ENCODE assay signal across 29 cellular contexts in genomic region chr1:185980891-185981290, GRCh38.
"Had no signal": no experiment of that assay in that cellular context is flagged by ENCODE, and none has a peak within 500 bp of the region (broad histone marks: within the 10 kb centered on the region; RNA-seq: fewer than 3 reads in every experiment).

No MANE protein-coding gene starts in this region.

- ATAC-seq: activated CD8-positive, alpha-beta T cell treated with anti-CD3 and anti-CD28 coated beads for 36 hours had no signal

- H3K4me3 Mint-ChIP-seq: activated B cell treated with CpG ODN at 0.5 μM for 24 hours; activated CD4-positive, alpha-beta memory T cell treated with anti-CD3 and anti-CD28 coated beads for 36 hours; activated CD8-positive, alpha-beta T cell treated with anti-CD3 and anti-CD28 coated beads for 36 hours; activated naive CD4-positive, alpha-beta T cell treated with anti-CD3 and anti-CD28 coated beads, Interleukin-2, amount 10 ng/mL, durations not matched to agents 7 days and 5 days; activated naive CD4-positive, alpha-beta T cell treated with anti-CD3 and anti-CD28 coated beads, Interleukin-2, amount 50 U/mL, for 24 hours; activated naive CD8-positive, alpha-beta T cell; activated T-helper 1 cell treated with anti-CD3 and anti-CD28 coated beads, Interleukin-12 subunit alpha, Interleukin-12 subunit beta, Interleukin-2, Interleukin-4 antibody, amounts not matched to agents 30 ng/mL and 10 ng/mL and 1 ng/mL, durations not matched to agents 14 hours and 24 hours and 36 hours; brain; central memory CD8-positive, alpha-beta T cell; T-helper 1 cell treated with Interleukin-12 subunit alpha and Interleukin-12 subunit beta and Interleukin-4 antibody, amounts not matched to agents 30 μg/mL and 1 μg/mL, for 36 hours; T-helper 2 cell treated with Interferon-gamma antibody and Interleukin-4, amounts not matched to agents 5 μg/mL and 100 μg/mL, for 36 hours had no signal

- DNase-seq: activated B cell treated with CpG ODN at 0.5 μM for 24 hours; activated CD4-positive, alpha-beta memory T cell treated with anti-CD3 and anti-CD28 coated beads for 36 hours; activated CD4-positive, alpha-beta T cell treated with anti-CD3 and anti-CD28 coated beads for 48 hours; activated CD4-positive, CD25-positive, alpha-beta regulatory T cell treated with anti-CD3 and anti-CD28 coated beads, Interleukin-2, amount 50 U/mL, for 72 hours; activated CD8-positive, alpha-beta memory T cell treated with anti-CD3 and anti-CD28 coated beads, Interleukin-2, amount 50 U/mL, for 4 hours; activated CD8-positive, alpha-beta T cell treated with anti-CD3 and anti-CD28 coated beads for 36 hours; activated effector memory CD4-positive, alpha-beta T cell treated with Interleukin-2 at 50 U/mL for 16 hours; activated gamma-delta T cell; activated naive CD4-positive, alpha-beta T cell treated with anti-CD3 and anti-CD28 coated beads, Interleukin-2, amount 10 ng/mL, durations not matched to agents 7 days and 5 days; activated naive CD4-positive, alpha-beta T cell treated with Interleukin-2 at 50 U/mL for 16 hours; activated T-cell treated with anti-CD3 and anti-CD28 coated beads for 4 hours; activated T-cell treated with anti-CD3 and anti-CD28 coated beads, Interleukin-2, amount 50 U/mL, for 1 hour; activated T-cell treated with anti-CD3 and anti-CD28 coated beads, Interleukin-2, amount 50 U/mL, for 48 hours; amygdala; anterior cingulate cortex; caudate nucleus; cerebellar nuclear complex; SW 1271; T-helper 1 cell; T-helper 2 cell; T-helper 9 cell had no signal

- H3K27me3 Mint-ChIP-seq: activated B cell treated with CpG ODN at 0.5 μM for 24 hours; activated CD4-positive, alpha-beta memory T cell treated with anti-CD3 and anti-CD28 coated beads for 36 hours; activated naive CD4-positive, alpha-beta T cell treated with anti-CD3 and anti-CD28 coated beads, Interleukin-2, amount 10 ng/mL, durations not matched to agents 7 days and 5 days; brain; central memory CD8-positive, alpha-beta T cell had no signal

- H3K4me1 Mint-ChIP-seq: activated B cell treated with CpG ODN at 0.5 μM for 24 hours; activated naive CD4-positive, alpha-beta T cell treated with anti-CD3 and anti-CD28 coated beads, Interleukin-2, amount 10 ng/mL, durations not matched to agents 7 days and 5 days; activated naive CD4-positive, alpha-beta T cell treated with anti-CD3 and anti-CD28 coated beads, Interleukin-2, amount 50 U/mL, for 24 hours; central memory CD8-positive, alpha-beta T cell had no signal

- H3K36me3 Mint-ChIP-seq: activated CD4-positive, alpha-beta memory T cell treated with anti-CD3 and anti-CD28 coated beads for 36 hours; activated naive CD4-positive, alpha-beta T cell treated with anti-CD3 and anti-CD28 coated beads, Interleukin-2, amount 10 ng/mL, durations not matched to agents 7 days and 5 days; activated naive CD4-positive, alpha-beta T cell treated with anti-CD3 and anti-CD28 coated beads, Interleukin-2, amount 50 U/mL, for 24 hours; activated naive CD8-positive, alpha-beta T cell; brain had no signal

- H3K9me3 Mint-ChIP-seq: activated B cell treated with CpG ODN at 0.5 μM for 24 hours; activated CD4-positive, alpha-beta memory T cell treated with anti-CD3 and anti-CD28 coated beads for 36 hours; activated CD8-positive, alpha-beta T cell treated with anti-CD3 and anti-CD28 coated beads for 36 hours; activated naive CD4-positive, alpha-beta T cell treated with anti-CD3 and anti-CD28 coated beads, Interleukin-2, amount 10 ng/mL, durations not matched to agents 7 days and 5 days; activated naive CD4-positive, alpha-beta T cell treated with anti-CD3 and anti-CD28 coated beads, Interleukin-2, amount 50 U/mL, for 24 hours; activated T-helper 1 cell treated with anti-CD3 and anti-CD28 coated beads, Interleukin-12 subunit alpha, Interleukin-12 subunit beta, Interleukin-2, Interleukin-4 antibody, amounts not matched to agents 30 ng/mL and 10 ng/mL and 1 ng/mL, durations not matched to agents 14 hours and 24 hours and 36 hours; activated T-helper 2 cell treated with anti-CD3 and anti-CD28 coated beads, Interferon-gamma antibody, Interleukin-2, Interleukin-4, amounts not matched to agents 10 μg/mL and 5 μg/mL and 100 μg/mL, durations not matched to agents 14 hours and 24 hours and 36 hours; brain; central memory CD8-positive, alpha-beta T cell; T-helper 1 cell treated with Interleukin-12 subunit alpha and Interleukin-12 subunit beta and Interleukin-4 antibody, amounts not matched to agents 30 μg/mL and 1 μg/mL, for 36 hours; T-helper 2 cell treated with Interferon-gamma antibody and Interleukin-4, amounts not matched to agents 5 μg/mL and 100 μg/mL, for 36 hours had no signal

- H3K27ac Mint-ChIP-seq: activated B cell treated with CpG ODN at 0.5 μM for 24 hours; activated CD4-positive, alpha-beta memory T cell treated with anti-CD3 and anti-CD28 coated beads for 36 hours; activated CD8-positive, alpha-beta T cell treated with anti-CD3 and anti-CD28 coated beads for 36 hours; activated naive CD4-positive, alpha-beta T cell treated with anti-CD3 and anti-CD28 coated beads, Interleukin-2, amount 10 ng/mL, durations not matched to agents 7 days and 5 days; activated naive CD4-positive, alpha-beta T cell treated with anti-CD3 and anti-CD28 coated beads, Interleukin-2, amount 50 U/mL, for 24 hours; activated naive CD8-positive, alpha-beta T cell; activated T-helper 1 cell treated with anti-CD3 and anti-CD28 coated beads, Interleukin-12 subunit alpha, Interleukin-12 subunit beta, Interleukin-2, Interleukin-4 antibody, amounts not matched to agents 30 ng/mL and 10 ng/mL and 1 ng/mL, durations not matched to agents 14 hours and 24 hours and 36 hours; activated T-helper 2 cell treated with anti-CD3 and anti-CD28 coated beads, Interferon-gamma antibody, Interleukin-2, Interleukin-4, amounts not matched to agents 10 μg/mL and 5 μg/mL and 100 μg/mL, durations not matched to agents 14 hours and 24 hours and 36 hours; brain; T-helper 1 cell treated with Interleukin-12 subunit alpha and Interleukin-12 subunit beta and Interleukin-4 antibody, amounts not matched to agents 30 μg/mL and 1 μg/mL, for 36 hours; T-helper 2 cell treated with Interferon-gamma antibody and Interleukin-4, amounts not matched to agents 5 μg/mL and 100 μg/mL, for 36 hours had no signal
